In the genomic region with DNA sequence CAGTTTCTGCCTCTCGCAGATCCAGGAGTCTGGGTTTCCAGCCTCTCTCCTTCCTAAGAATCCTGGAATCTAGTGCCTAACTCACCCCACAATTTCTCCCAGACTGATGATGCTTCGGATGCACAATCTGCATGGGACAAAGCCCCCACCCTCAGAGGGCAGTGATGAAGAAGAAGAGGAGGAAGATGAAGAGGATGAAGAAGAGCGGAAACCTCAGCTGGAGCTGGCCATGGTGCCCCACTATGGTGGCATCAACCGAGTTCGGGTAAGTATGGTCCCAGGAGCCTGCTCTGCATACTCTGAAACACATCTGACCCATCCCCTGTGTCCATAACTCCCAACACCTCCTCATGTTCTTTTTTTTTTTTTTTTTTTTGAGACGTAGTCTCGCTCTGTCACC, we compare ENCODE assay signal across 8 cellular contexts.
DNase-seq lines count a peak whose midpoint lies in the region; ATAC-seq and TF ChIP-seq lines count a peak whose summit lies in the region.

No MANE protein-coding gene starts in this region.

- DNase-seq in GM12864 (ENCODE audit: low read depth) (no peak), SK-N-MC (ENCODE audit: low read depth, low spot score) (no peak), fibroblast of mammary gland (ENCODE audit: low read depth) (no peak), iPS-NIHi7 (ENCODE audit: extremely low spot score) (no peak), NCI-H187 (lab: John Stamatoyannopoulos, UW) (no peak)

- H3K4me3 ChIP-seq in GM12864 (ENCODE audit: low read depth, low read length) (peak overlapping the region; percentile 89), SK-N-MC (peak overlapping the region; percentile 93), fibroblast of mammary gland (ENCODE audit: control insufficient read depth, low read depth, low read length) (peak overlapping the region; percentile 98), rectal smooth muscle tissue (ENCODE audit: low read length) (peak overlapping the region; percentile 68)

- no peak for TF ChIP-seq CTCF in GM12864 (IDR thresholded peaks at IDR 0.05; ENCODE audit: low read depth, low read length, missing control alignments)
- no peak for TF ChIP-seq CTCF in fibroblast of mammary gland (conservative IDR thresholded peaks at IDR 0.05; ENCODE audit: control insufficient read depth, insufficient read depth, low read depth, low read length)

- H3K4me1 ChIP-seq in rectal smooth muscle tissue (ENCODE audit: control insufficient read depth, insufficient read depth, low read length): peaks cover 8% of the 10 kb centered on the region

- H3K27me3 ChIP-seq in rectal smooth muscle tissue (ENCODE audit: control insufficient read depth, insufficient read depth, low read length): peaks cover 14% of the 10 kb centered on the region

- H3K36me3 ChIP-seq in SK-N-MC (ENCODE audit: insufficient read depth, low read length) (peaks cover 48% of the 10 kb centered on the region), rectal smooth muscle tissue (ENCODE audit: control insufficient read depth, insufficient read depth, low read length) (peaks cover 31% of the 10 kb centered on the region)

- H3K9me3 ChIP-seq in SK-N-MC (ENCODE audit: low read depth, low read length): no peaks in the 10 kb centered on the region

- H3K27ac ChIP-seq in SK-N-MC (no peak overlapping the region), rectal smooth muscle tissue (ENCODE audit: low read depth, low read length) (no peak overlapping the region)

- H3K9ac ChIP-seq in SK-N-MC (ENCODE audit: insufficient read length): peak overlapping the region; percentile 98
- H3K9ac ChIP-seq in rectal smooth muscle tissue (ENCODE audit: low read length): peak overlapping the region; percentile 20

- ATAC-seq in HG02623 (IDR thresholded peaks at IDR 0.05; ENCODE audit: unreplicated experiment) (no peak), GM21723 (IDR thresholded peaks at IDR 0.05; ENCODE audit: unreplicated experiment) (no peak)
